Comparison of ENCODE assay signal across 2 cellular contexts in the genomic region with DNA sequence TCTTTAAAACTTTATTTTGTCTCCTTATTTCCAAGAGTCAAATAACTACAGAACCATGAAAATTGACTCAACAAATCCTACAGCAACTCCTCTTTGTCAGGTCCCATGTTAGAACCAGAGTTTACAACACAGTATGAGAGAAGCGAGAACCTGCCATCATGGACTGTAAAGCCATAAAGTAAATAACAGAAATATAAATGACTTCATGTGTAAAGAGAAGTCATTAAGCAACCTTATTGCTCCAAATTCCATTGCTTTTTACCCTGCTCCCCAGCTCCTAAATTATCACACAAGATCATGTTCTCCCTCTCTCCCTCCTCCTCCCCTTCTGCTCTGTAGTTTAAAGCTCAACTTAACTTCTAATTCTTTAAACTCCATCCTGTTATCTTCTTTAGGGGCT.
TF ChIP-seq lines count a peak whose summit lies in the region.

No MANE protein-coding gene starts in this region.

TF ChIP-seq in SK-N-SH, 30 proteins besides CTCF, POLR2A, EP300 and RAD21 (continued from another document):
- TF ChIP-seq, protein P1, sequence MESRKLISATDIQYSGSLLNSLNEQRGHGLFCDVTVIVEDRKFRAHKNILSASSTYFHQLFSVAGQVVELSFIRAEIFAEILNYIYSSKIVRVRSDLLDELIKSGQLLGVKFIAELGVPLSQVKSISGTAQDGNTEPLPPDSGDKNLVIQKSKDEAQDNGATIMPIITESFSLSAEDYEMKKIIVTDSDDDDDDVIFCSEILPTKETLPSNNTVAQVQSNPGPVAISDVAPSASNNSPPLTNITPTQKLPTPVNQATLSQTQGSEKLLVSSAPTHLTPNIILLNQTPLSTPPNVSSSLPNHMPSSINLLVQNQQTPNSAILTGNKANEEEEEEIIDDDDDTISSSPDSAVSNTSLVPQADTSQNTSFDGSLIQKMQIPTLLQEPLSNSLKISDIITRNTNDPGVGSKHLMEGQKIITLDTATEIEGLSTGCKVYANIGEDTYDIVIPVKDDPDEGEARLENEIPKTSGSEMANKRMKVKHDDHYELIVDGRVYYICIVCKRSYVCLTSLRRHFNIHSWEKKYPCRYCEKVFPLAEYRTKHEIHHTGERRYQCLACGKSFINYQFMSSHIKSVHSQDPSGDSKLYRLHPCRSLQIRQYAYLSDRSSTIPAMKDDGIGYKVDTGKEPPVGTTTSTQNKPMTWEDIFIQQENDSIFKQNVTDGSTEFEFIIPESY (IDR thresholded peaks at IDR 0.05; ENCODE audit: borderline replicate concordance, low read depth) = no peak
- TF ChIP-seq FOXJ3 (CRISPR knock-in tag; IDR thresholded peaks at IDR 0.05) = no peak
- TF ChIP-seq CHD2 (IDR thresholded peaks at IDR 0.05; ENCODE audit: low read length, partially characterized antibody) = no peak
- TF ChIP-seq MEF2A (IDR thresholded peaks at IDR 0.05; ENCODE audit: borderline replicate concordance, low read depth) = no peak
- no peak for TF ChIP-seq JUND (IDR thresholded peaks at IDR 0.05)
- TF ChIP-seq SIN3A (IDR thresholded peaks at IDR 0.05; ENCODE audit: borderline replicate concordance, low read depth, low read length) = no peak
- no peak for TF ChIP-seq ELF1 (IDR thresholded peaks at IDR 0.05)
- TF ChIP-seq RXRA (IDR thresholded peaks at IDR 0.05; ENCODE audit: borderline replicate concordance, low read depth) = no peak
- TF ChIP-seq, protein P2, sequence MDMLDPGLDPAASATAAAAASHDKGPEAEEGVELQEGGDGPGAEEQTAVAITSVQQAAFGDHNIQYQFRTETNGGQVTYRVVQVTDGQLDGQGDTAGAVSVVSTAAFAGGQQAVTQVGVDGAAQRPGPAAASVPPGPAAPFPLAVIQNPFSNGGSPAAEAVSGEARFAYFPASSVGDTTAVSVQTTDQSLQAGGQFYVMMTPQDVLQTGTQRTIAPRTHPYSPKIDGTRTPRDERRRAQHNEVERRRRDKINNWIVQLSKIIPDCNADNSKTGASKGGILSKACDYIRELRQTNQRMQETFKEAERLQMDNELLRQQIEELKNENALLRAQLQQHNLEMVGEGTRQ (IDR thresholded peaks at IDR 0.05; ENCODE audit: borderline replicate concordance, low read depth, low read length) = no peak
- TF ChIP-seq, protein P3, sequence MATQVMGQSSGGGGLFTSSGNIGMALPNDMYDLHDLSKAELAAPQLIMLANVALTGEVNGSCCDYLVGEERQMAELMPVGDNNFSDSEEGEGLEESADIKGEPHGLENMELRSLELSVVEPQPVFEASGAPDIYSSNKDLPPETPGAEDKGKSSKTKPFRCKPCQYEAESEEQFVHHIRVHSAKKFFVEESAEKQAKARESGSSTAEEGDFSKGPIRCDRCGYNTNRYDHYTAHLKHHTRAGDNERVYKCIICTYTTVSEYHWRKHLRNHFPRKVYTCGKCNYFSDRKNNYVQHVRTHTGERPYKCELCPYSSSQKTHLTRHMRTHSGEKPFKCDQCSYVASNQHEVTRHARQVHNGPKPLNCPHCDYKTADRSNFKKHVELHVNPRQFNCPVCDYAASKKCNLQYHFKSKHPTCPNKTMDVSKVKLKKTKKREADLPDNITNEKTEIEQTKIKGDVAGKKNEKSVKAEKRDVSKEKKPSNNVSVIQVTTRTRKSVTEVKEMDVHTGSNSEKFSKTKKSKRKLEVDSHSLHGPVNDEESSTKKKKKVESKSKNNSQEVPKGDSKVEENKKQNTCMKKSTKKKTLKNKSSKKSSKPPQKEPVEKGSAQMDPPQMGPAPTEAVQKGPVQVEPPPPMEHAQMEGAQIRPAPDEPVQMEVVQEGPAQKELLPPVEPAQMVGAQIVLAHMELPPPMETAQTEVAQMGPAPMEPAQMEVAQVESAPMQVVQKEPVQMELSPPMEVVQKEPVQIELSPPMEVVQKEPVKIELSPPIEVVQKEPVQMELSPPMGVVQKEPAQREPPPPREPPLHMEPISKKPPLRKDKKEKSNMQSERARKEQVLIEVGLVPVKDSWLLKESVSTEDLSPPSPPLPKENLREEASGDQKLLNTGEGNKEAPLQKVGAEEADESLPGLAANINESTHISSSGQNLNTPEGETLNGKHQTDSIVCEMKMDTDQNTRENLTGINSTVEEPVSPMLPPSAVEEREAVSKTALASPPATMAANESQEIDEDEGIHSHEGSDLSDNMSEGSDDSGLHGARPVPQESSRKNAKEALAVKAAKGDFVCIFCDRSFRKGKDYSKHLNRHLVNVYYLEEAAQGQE (IDR thresholded peaks at IDR 0.05; ENCODE audit: low read depth, low read length) = no peak
- TF ChIP-seq POLR2AphosphoS5 (IDR thresholded peaks at IDR 0.05; ENCODE audit: low read depth, low read length) = no peak
- TF ChIP-seq GABPA (IDR thresholded peaks at IDR 0.05; ENCODE audit: low read depth) = no peak

TF ChIP-seq in SK-N-SH treated with all-trans-retinoic acid at 6 μM for 48 hours, 23 proteins besides CTCF, POLR2A, EP300 and RAD21 (continued from another document):
- TF ChIP-seq ZNF8 (CRISPR knock-in tag; IDR thresholded peaks at IDR 0.05) = no peak
